In the genomic region with DNA sequence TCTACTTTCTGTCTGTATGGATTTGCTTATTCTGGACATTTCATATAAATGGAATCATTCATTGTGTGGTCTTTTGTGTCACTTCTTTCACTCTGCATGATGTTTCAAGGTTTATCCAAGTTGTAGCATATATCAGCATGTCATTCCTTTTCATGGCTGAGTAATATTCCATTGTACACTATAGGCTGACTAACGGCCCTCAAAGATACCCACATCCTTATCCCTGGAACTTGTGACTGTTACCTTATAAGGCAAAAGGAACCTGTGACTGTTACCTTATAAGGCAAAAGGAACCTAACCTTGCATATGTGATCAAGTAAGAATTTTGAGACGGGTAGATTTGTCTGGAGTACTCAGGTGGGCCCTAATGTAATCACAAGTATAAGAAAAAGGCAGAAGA, we compare ENCODE assay signal across 34 cellular contexts.
"Had no signal": no experiment of that assay in that cellular context is flagged by ENCODE, and none has a peak within 500 bp of the region (broad histone marks: within the 10 kb centered on the region; RNA-seq: fewer than 3 reads in every experiment).

No MANE protein-coding gene starts in this region.

- H3K4me3 ChIP-seq: adrenal gland, body of pancreas, gastrocnemius medialis had no signal

- H3K4me1 ChIP-seq: body of pancreas had no signal

- H3K36me3 Mint-ChIP-seq: activated CD4-positive, alpha-beta memory T cell treated with anti-CD3 and anti-CD28 coated beads for 36 hours; activated CD8-positive, alpha-beta memory T cell treated with anti-CD3 and anti-CD28 coated beads, Interleukin-2, amount 10 ng/mL, durations not matched to agents 7 days and 5 days; activated naive CD4-positive, alpha-beta T cell treated with anti-CD3 and anti-CD28 coated beads, Interleukin-2, amount 50 U/mL, for 24 hours; activated naive CD8-positive, alpha-beta T cell treated with anti-CD3 and anti-CD28 coated beads for 36 hours had no signal

- H3K36me3 ChIP-seq: adrenal gland, gastrocnemius medialis, WERI-Rb-1 had no signal

- H3K27ac Mint-ChIP-seq: activated CD4-positive, alpha-beta memory T cell treated with anti-CD3 and anti-CD28 coated beads for 36 hours; activated CD4-positive, alpha-beta T cell treated with anti-CD3 and anti-CD28 coated beads for 36 hours; activated CD4-positive, alpha-beta T cell treated with anti-CD3 and anti-CD28 coated beads, Interleukin-2, amount 10 ng/mL, durations not matched to agents 24 days and 14 days; activated CD8-positive, alpha-beta memory T cell treated with anti-CD3 and anti-CD28 coated beads, Interleukin-2, amount 10 ng/mL, durations not matched to agents 7 days and 5 days; activated CD8-positive, alpha-beta T cell treated with anti-CD3 and anti-CD28 coated beads, Interleukin-2, amount 10 ng/mL, durations not matched to agents 7 days and 5 days; activated naive CD4-positive, alpha-beta T cell treated with anti-CD3 and anti-CD28 coated beads for 36 hours; activated naive CD4-positive, alpha-beta T cell treated with anti-CD3 and anti-CD28 coated beads, Interleukin-2, amount 50 U/mL, for 24 hours; activated naive CD8-positive, alpha-beta T cell treated with anti-CD3 and anti-CD28 coated beads for 36 hours; activated naive CD8-positive, alpha-beta T cell treated with anti-CD3 and anti-CD28 coated beads, Interleukin-2, amount 50 U/mL, for 24 hours; activated T-helper 1 cell treated with anti-CD3 and anti-CD28 coated beads, Interleukin-12 subunit alpha, Interleukin-12 subunit beta, Interleukin-2, Interleukin-4 antibody, amounts not matched to agents 30 ng/mL and 10 ng/mL and 1 ng/mL, durations not matched to agents 14 hours and 24 hours and 36 hours; activated T-helper 2 cell treated with anti-CD3 and anti-CD28 coated beads, Interferon-gamma antibody, Interleukin-2, Interleukin-4, amounts not matched to agents 10 μg/mL and 5 μg/mL and 100 μg/mL, durations not matched to agents 14 hours and 24 hours and 36 hours; effector memory CD8-positive, alpha-beta T cell; T-helper 2 cell treated with Interferon-gamma antibody and Interleukin-4, amounts not matched to agents 5 μg/mL and 100 μg/mL, for 36 hours had no signal

- DNase-seq: activated CD4-positive, alpha-beta memory T cell treated with anti-CD3 and anti-CD28 coated beads for 36 hours; activated CD4-positive, alpha-beta T cell treated with anti-CD3 and anti-CD28 coated beads for 36 hours; activated CD4-positive, alpha-beta T cell treated with anti-CD3 and anti-CD28 coated beads, Interleukin-2, amount 10 ng/mL, durations not matched to agents 24 days and 14 days; activated CD4-positive, CD25-positive, alpha-beta regulatory T cell; activated CD4-positive, CD25-positive, alpha-beta regulatory T cell treated with anti-CD3 and anti-CD28 coated beads, Interleukin-2, amount 50 U/mL, for 72 hours; activated CD8-positive, alpha-beta memory T cell treated with anti-CD3 and anti-CD28 coated beads, Interleukin-2, amount 10 ng/mL, durations not matched to agents 7 days and 5 days; activated CD8-positive, alpha-beta memory T cell treated with anti-CD3 and anti-CD28 coated beads, Interleukin-2, amount 50 U/mL, for 4 hours; activated CD8-positive, alpha-beta T cell treated with anti-CD3 and anti-CD28 coated beads, Interleukin-2, amount 10 ng/mL, durations not matched to agents 7 days and 5 days; activated effector memory CD4-positive, alpha-beta T cell treated with anti-CD3 and anti-CD28 coated beads, Interleukin-2, amount 50 U/mL, for 16 hours; activated naive CD4-positive, alpha-beta T cell treated with anti-CD3 and anti-CD28 coated beads for 36 hours; activated naive CD8-positive, alpha-beta T cell treated with anti-CD3 and anti-CD28 coated beads for 36 hours; activated naive CD8-positive, alpha-beta T cell treated with anti-CD3 and anti-CD28 coated beads, Interleukin-2, amount 50 U/mL, for 24 hours; activated T-cell treated with anti-CD3 and anti-CD28 coated beads, Interleukin-2, amount 50 U/mL, for 1 hour; activated T-cell treated with anti-CD3 and anti-CD28 coated beads, Interleukin-2, amount 50 U/mL, for 48 hours; adrenal gland; amygdala; aorta; body of pancreas; caudate nucleus; cortex of kidney; dermis blood vessel endothelial cell; effector CD4-positive, alpha-beta T cell; effector memory CD8-positive, alpha-beta T cell; erythroblast; foreskin fibroblast; gastrocnemius medialis; T-helper 1 cell; T-helper 17 cell; T1000; WERI-Rb-1 had no signal

- H3K27ac ChIP-seq: adrenal gland, body of pancreas, gastrocnemius medialis, WERI-Rb-1 had no signal

- H3K4me3 Mint-ChIP-seq: activated CD4-positive, alpha-beta memory T cell treated with anti-CD3 and anti-CD28 coated beads for 36 hours; activated CD4-positive, alpha-beta T cell treated with anti-CD3 and anti-CD28 coated beads for 36 hours; activated CD4-positive, alpha-beta T cell treated with anti-CD3 and anti-CD28 coated beads, Interleukin-2, amount 10 ng/mL, durations not matched to agents 24 days and 14 days; activated CD8-positive, alpha-beta memory T cell treated with anti-CD3 and anti-CD28 coated beads, Interleukin-2, amount 10 ng/mL, durations not matched to agents 7 days and 5 days; activated CD8-positive, alpha-beta T cell treated with anti-CD3 and anti-CD28 coated beads, Interleukin-2, amount 10 ng/mL, durations not matched to agents 7 days and 5 days; activated naive CD4-positive, alpha-beta T cell treated with anti-CD3 and anti-CD28 coated beads for 36 hours; activated naive CD4-positive, alpha-beta T cell treated with anti-CD3 and anti-CD28 coated beads, Interleukin-2, amount 50 U/mL, for 24 hours; activated naive CD8-positive, alpha-beta T cell treated with anti-CD3 and anti-CD28 coated beads for 36 hours; activated naive CD8-positive, alpha-beta T cell treated with anti-CD3 and anti-CD28 coated beads, Interleukin-2, amount 50 U/mL, for 24 hours; activated T-helper 1 cell treated with anti-CD3 and anti-CD28 coated beads, Interleukin-12 subunit alpha, Interleukin-12 subunit beta, Interleukin-2, Interleukin-4 antibody, amounts not matched to agents 30 ng/mL and 10 ng/mL and 1 ng/mL, durations not matched to agents 14 hours and 24 hours and 36 hours; effector memory CD8-positive, alpha-beta T cell; T-helper 17 cell; T-helper 2 cell treated with Interferon-gamma antibody and Interleukin-4, amounts not matched to agents 5 μg/mL and 100 μg/mL, for 36 hours had no signal

- ATAC-seq: activated CD4-positive, alpha-beta T cell treated with anti-CD3 and anti-CD28 coated beads for 36 hours; activated CD8-positive, alpha-beta memory T cell treated with anti-CD3 and anti-CD28 coated beads, Interleukin-2, amount 10 ng/mL, durations not matched to agents 7 days and 5 days; activated CD8-positive, alpha-beta T cell treated with anti-CD3 and anti-CD28 coated beads, Interleukin-2, amount 10 ng/mL, durations not matched to agents 7 days and 5 days; activated naive CD8-positive, alpha-beta T cell treated with anti-CD3 and anti-CD28 coated beads, Interleukin-2, amount 50 U/mL, for 24 hours; body of pancreas; effector memory CD8-positive, alpha-beta T cell; gastrocnemius medialis; T-helper 17 cell had no signal

- H3K9me3 ChIP-seq: adrenal gland, body of pancreas, gastrocnemius medialis had no signal

- H3K27me3 Mint-ChIP-seq: activated CD4-positive, alpha-beta memory T cell treated with anti-CD3 and anti-CD28 coated beads for 36 hours; activated CD4-positive, alpha-beta T cell treated with anti-CD3 and anti-CD28 coated beads for 36 hours; activated CD4-positive, alpha-beta T cell treated with anti-CD3 and anti-CD28 coated beads, Interleukin-2, amount 10 ng/mL, durations not matched to agents 24 days and 14 days; activated CD8-positive, alpha-beta memory T cell treated with anti-CD3 and anti-CD28 coated beads, Interleukin-2, amount 10 ng/mL, durations not matched to agents 7 days and 5 days; activated naive CD4-positive, alpha-beta T cell treated with anti-CD3 and anti-CD28 coated beads, Interleukin-2, amount 50 U/mL, for 24 hours; activated naive CD8-positive, alpha-beta T cell treated with anti-CD3 and anti-CD28 coated beads, Interleukin-2, amount 50 U/mL, for 24 hours; T-helper 17 cell had no signal

- H3K27me3 ChIP-seq: adrenal gland, body of pancreas, gastrocnemius medialis had no signal

- H3K9me3 Mint-ChIP-seq: activated CD4-positive, alpha-beta T cell treated with anti-CD3 and anti-CD28 coated beads, Interleukin-2, amount 10 ng/mL, durations not matched to agents 24 days and 14 days; activated naive CD8-positive, alpha-beta T cell treated with anti-CD3 and anti-CD28 coated beads for 36 hours; T-helper 2 cell treated with Interferon-gamma antibody and Interleukin-4, amounts not matched to agents 5 μg/mL and 100 μg/mL, for 36 hours had no signal

- H3K4me1 Mint-ChIP-seq: activated CD4-positive, alpha-beta T cell treated with anti-CD3 and anti-CD28 coated beads, Interleukin-2, amount 10 ng/mL, durations not matched to agents 24 days and 14 days; activated CD8-positive, alpha-beta memory T cell treated with anti-CD3 and anti-CD28 coated beads, Interleukin-2, amount 10 ng/mL, durations not matched to agents 7 days and 5 days had no signal
